Comparison of ENCODE assay signal across 6 cellular contexts in the genomic region with DNA sequence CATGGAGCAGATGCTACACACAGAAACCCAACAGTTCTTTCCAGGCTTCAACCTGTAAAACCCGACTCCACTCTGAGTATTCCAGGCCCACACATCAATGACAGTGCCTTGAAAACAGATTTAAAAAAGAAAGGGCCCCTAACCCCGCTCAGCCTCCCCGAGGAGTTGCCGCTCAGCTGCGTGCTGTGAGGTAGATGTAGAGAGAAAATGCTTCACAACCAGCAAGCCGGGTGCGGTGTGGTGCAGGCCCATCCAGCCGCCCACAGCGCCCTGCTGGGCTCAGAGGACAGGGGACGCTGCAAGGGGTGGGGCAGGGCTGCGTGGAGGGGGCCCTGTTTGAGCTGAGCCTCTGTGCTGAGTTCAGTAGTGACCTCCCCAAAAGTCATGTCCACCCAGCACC. TPM values are rescaled to one million over a fixed set of nuclear protein-coding genes. Genes with fewer than 3 reads are reported as not detected.
"Had no signal": no experiment of that assay in that cellular context is flagged by ENCODE, and none has a peak within 500 bp of the region (broad histone marks: within the 10 kb centered on the region; RNA-seq: fewer than 3 reads in every experiment).

No MANE protein-coding gene starts in this region.

RNA-seq across cellular contexts. Expression of gene TNFRSF13B, which starts 24.8 kb away (rescaled TPM):
- total RNA-seq: GM23248, H4, HepG2, HFFc6, HT1080, K562 had no signal
- polyA plus RNA-seq: GM23248, HepG2, K562 had no signal
